ENCODE assay signal across 1 cellular context in the genomic region with DNA sequence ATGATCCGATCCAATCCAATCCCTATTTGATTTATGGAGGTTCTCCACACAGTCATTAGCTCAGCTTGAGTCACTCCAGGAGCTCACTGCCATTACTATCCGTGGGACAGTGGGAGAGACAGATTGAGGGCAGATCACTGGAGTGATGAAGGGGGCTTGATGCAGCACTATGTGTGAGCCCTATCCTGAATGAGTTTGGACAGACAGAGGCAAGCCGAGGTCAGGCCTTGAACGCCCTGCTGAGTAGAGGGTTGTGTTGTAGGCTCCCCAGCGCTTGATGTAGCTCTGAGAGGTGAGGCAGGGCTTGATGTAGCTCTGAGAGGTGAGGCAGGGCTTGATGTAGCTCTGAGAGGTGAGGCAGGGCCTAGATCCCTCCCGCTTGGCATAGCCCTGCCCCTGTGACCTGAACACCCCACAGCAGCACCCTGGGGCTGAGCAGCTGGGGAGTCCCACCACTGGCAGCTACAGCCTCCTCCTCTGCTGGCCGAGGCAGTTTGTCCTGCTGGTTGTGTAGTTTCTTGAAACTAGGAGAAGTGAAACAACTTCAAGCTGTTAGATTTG.
A peak's percentile ranks its signal among the peaks of the same experiment; 100 is the strongest.
TF ChIP-seq lines count a peak whose summit lies in the region.

No MANE protein-coding gene starts in this region.

TF ChIP-seq in HEK293, 187 proteins besides CTCF, POLR2A, EP300 and RAD21 (continued from another document):
- TF ChIP-seq, protein P1, sequence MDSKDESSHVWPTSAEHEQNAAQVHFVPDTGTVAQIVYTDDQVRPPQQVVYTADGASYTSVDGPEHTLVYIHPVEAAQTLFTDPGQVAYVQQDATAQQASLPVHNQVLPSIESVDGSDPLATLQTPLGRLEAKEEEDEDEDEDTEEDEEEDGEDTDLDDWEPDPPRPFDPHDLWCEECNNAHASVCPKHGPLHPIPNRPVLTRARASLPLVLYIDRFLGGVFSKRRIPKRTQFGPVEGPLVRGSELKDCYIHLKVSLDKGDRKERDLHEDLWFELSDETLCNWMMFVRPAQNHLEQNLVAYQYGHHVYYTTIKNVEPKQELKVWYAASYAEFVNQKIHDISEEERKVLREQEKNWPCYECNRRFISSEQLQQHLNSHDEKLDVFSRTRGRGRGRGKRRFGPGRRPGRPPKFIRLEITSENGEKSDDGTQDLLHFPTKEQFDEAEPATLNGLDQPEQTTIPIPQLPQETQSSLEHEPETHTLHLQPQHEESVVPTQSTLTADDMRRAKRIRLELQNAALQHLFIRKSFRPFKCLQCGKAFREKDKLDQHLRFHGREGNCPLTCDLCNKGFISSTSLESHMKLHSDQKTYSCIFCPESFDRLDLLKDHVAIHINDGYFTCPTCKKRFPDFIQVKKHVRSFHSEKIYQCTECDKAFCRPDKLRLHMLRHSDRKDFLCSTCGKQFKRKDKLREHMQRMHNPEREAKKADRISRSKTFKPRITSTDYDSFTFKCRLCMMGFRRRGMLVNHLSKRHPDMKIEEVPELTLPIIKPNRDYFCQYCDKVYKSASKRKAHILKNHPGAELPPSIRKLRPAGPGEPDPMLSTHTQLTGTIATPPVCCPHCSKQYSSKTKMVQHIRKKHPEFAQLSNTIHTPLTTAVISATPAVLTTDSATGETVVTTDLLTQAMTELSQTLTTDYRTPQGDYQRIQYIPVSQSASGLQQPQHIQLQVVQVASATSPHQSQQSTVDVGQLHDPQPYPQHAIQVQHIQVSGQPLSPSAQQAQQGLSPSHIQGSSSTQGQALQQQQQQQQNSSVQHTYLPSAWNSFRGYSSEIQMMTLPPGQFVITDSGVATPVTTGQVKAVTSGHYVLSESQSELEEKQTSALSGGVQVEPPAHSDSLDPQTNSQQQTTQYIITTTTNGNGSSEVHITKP (tag by site-specific recombination; IDR thresholded peaks at IDR 0.05) = no peak
- peak; percentile 97 for TF ChIP-seq ZIC2 (tag by site-specific recombination; IDR thresholded peaks at IDR 0.05)
- TF ChIP-seq ZSCAN30 (tag by site-specific recombination; IDR thresholded peaks at IDR 0.05) = no peak
- no peak for TF ChIP-seq TCF7L2 (IDR thresholded peaks at IDR 0.05; ENCODE audit: borderline replicate concordance, low read depth, low read length)
- TF ChIP-seq ZNF223 (tag by site-specific recombination; IDR thresholded peaks at IDR 0.05) = no peak
- TF ChIP-seq ZNF423 (tag by site-specific recombination; IDR thresholded peaks at IDR 0.05) = peak; percentile 37; the same call in 1 of the 2 replicates
- no peak for TF ChIP-seq ZNF654 (tag by site-specific recombination; IDR thresholded peaks at IDR 0.05; ENCODE audit: low read depth)
- TF ChIP-seq ZNF629 (tag by site-specific recombination; IDR thresholded peaks at IDR 0.05) = no peak
- TF ChIP-seq ZNF311 (tag by site-specific recombination; IDR thresholded peaks at IDR 0.05; ENCODE audit: borderline replicate concordance) = no peak
- no peak for TF ChIP-seq ZNF354C (tag by site-specific recombination; IDR thresholded peaks at IDR 0.05; ENCODE audit: borderline replicate concordance, low read depth)
- no peak for TF ChIP-seq ZNF366 (tag by site-specific recombination; conservative IDR thresholded peaks at IDR 0.05)
- no peak for TF ChIP-seq SALL2 (tag by site-specific recombination; IDR thresholded peaks at IDR 0.05; ENCODE audit: borderline replicate concordance)
- TF ChIP-seq, protein P2, sequence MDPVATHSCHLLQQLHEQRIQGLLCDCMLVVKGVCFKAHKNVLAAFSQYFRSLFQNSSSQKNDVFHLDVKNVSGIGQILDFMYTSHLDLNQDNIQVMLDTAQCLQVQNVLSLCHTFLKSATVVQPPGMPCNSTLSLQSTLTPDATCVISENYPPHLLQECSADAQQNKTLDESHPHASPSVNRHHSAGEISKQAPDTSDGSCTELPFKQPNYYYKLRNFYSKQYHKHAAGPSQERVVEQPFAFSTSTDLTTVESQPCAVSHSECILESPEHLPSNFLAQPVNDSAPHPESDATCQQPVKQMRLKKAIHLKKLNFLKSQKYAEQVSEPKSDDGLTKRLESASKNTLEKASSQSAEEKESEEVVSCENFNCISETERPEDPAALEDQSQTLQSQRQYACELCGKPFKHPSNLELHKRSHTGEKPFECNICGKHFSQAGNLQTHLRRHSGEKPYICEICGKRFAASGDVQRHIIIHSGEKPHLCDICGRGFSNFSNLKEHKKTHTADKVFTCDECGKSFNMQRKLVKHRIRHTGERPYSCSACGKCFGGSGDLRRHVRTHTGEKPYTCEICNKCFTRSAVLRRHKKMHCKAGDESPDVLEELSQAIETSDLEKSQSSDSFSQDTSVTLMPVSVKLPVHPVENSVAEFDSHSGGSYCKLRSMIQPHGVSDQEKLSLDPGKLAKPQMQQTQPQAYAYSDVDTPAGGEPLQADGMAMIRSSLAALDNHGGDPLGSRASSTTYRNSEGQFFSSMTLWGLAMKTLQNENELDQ (tag by site-specific recombination; IDR thresholded peaks at IDR 0.05; ENCODE audit: low read depth) = no peak
- TF ChIP-seq ZFP41 (tag by site-specific recombination; IDR thresholded peaks at IDR 0.05; ENCODE audit: borderline replicate concordance) = no peak
- no peak for TF ChIP-seq ZNF549 (tag by site-specific recombination; IDR thresholded peaks at IDR 0.05)
- TF ChIP-seq HOXD13 (CRISPR knock-in tag; IDR thresholded peaks at IDR 0.05; ENCODE audit: borderline replicate concordance) = no peak
- TF ChIP-seq ZNF664 (tag by site-specific recombination; IDR thresholded peaks at IDR 0.05) = no peak
- no peak for TF ChIP-seq ZNF133 (tag by site-specific recombination; IDR thresholded peaks at IDR 0.05)
